ENCODE assay signal across 18 cellular contexts in the genomic region with DNA sequence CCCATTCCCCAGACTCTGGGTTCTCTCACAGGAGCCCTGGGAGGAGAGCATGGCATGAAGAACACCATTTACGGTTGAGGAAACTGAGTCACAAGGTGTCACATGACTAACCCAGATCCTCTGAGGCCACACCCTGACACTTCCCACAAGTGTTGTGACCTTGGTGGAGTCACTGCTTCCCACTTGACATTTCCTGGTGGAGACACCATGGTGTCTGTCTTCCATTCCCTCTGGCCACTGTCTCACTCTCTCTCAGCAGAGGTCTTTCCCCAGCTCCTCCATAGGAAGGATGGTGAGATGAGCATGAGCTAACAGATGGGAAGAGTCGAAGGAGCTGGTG.
DNase-seq lines count a peak whose midpoint lies in the region; ATAC-seq and TF ChIP-seq lines count a peak whose summit lies in the region.
"Had no signal": no experiment of that assay in that cellular context is flagged by ENCODE, and none has a peak within 500 bp of the region (broad histone marks: within the 10 kb centered on the region; RNA-seq: fewer than 3 reads in every experiment).

No MANE protein-coding gene starts in this region.

- H3K27me3 Mint-ChIP-seq in activated naive CD8-positive, alpha-beta T cell treated with anti-CD3 and anti-CD28 coated beads, Interleukin-2, amount 50 U/mL, for 24 hours = peaks cover 3% of the 10 kb centered on the region
- peaks cover 4% of the 10 kb centered on the region for H3K27me3 Mint-ChIP-seq in activated naive CD8-positive, alpha-beta T cell treated with anti-CD3 and anti-CD28 coated beads for 36 hours
- H3K27me3 Mint-ChIP-seq: CD4-positive, alpha-beta memory T cell had no signal

- H3K36me3 Mint-ChIP-seq in activated naive CD8-positive, alpha-beta T cell treated with anti-CD3 and anti-CD28 coated beads, Interleukin-2, amount 50 U/mL, for 24 hours (ENCODE audit: low read depth) = no peaks in the 10 kb centered on the region
- H3K36me3 Mint-ChIP-seq in activated naive CD8-positive, alpha-beta T cell treated with anti-CD3 and anti-CD28 coated beads for 36 hours = no peaks in the 10 kb centered on the region
- H3K36me3 Mint-ChIP-seq: CD14-positive monocyte had no signal

- no peaks in the 10 kb centered on the region for H3K79me2 ChIP-seq in smooth muscle cell (ENCODE audit: low read depth)

- no peak overlapping the region for H3K23ac ChIP-seq in neuronal stem cell (ENCODE audit: low read depth, low read length, poor library complexity)

- H2BK12ac ChIP-seq in neuronal stem cell (ENCODE audit: low read length) = no peak overlapping the region

- H3K9ac ChIP-seq in neuronal stem cell (ENCODE audit: low read depth, low read length, poor library complexity) (no peak overlapping the region), smooth muscle cell (ENCODE audit: low read depth) (no peak overlapping the region)
- H3K9ac ChIP-seq: BLaER1 had no signal

- H2BK15ac ChIP-seq in neuronal stem cell (ENCODE audit: low read length) = no peak overlapping the region

- H2AFZ ChIP-seq in neuronal stem cell (ENCODE audit: low read length) (no peak overlapping the region), smooth muscle cell (ENCODE audit: low read depth) (no peak overlapping the region)
- H2AFZ ChIP-seq: GM23338 had no signal

- WGBS in neuronal stem cell (ENCODE audit: extremely low coverage in 2 of 2, insufficient read length in 2 of 2, insufficient replicate concordance in 1 of 2), 2 donors = no CpG with 5 or more reads among the region's 2 CpGs
- WGBS in smooth muscle cell (ENCODE audit: low lambda C conversion rate) = 96% methylated on average over 2 of the region's 2 CpGs

- peak overlapping the region; percentile 15 for H3K18ac ChIP-seq in neuronal stem cell (ENCODE audit: low read length)

- no peak overlapping the region for H3K4me3 Mint-ChIP-seq in activated naive CD8-positive, alpha-beta T cell treated with anti-CD3 and anti-CD28 coated beads, Interleukin-2, amount 50 U/mL, for 24 hours
- no peak overlapping the region for H3K4me3 Mint-ChIP-seq in activated naive CD8-positive, alpha-beta T cell treated with anti-CD3 and anti-CD28 coated beads for 36 hours
- H3K4me3 Mint-ChIP-seq: CD4-positive, alpha-beta memory T cell; GM23338 had no signal

- H3K9me3 ChIP-seq in neuronal stem cell (replicated peaks in 1 of 2; ENCODE audit: control insufficient read depth in 2 of 2, insufficient read depth in 1 of 2, low read depth in 1 of 2, low read length in 2 of 2) (no peaks in the 10 kb centered on the region), smooth muscle cell (replicated peaks; ENCODE audit: low read depth) (no peaks in the 10 kb centered on the region)
- H3K9me3 ChIP-seq: BLaER1 had no signal

- H3K4me3 ChIP-seq in neuronal stem cell (ENCODE audit: low read length in 2 of 2) (no peak overlapping the region), smooth muscle cell (no peak overlapping the region)
- H3K4me3 ChIP-seq: BLaER1, GM23338 had no signal

- H4K20me1 ChIP-seq in smooth muscle cell (ENCODE audit: low read depth) = no peaks in the 10 kb centered on the region
- H4K20me1 ChIP-seq: BLaER1 had no signal

- ATAC-seq in activated naive CD8-positive, alpha-beta T cell treated with anti-CD3 and anti-CD28 coated beads, Interleukin-2, amount 50 U/mL, for 24 hours = no peak
- ATAC-seq: GM23338 had no signal

- H3K4me1 Mint-ChIP-seq in activated naive CD8-positive, alpha-beta T cell treated with anti-CD3 and anti-CD28 coated beads, Interleukin-2, amount 50 U/mL, for 24 hours = peaks cover 6% of the 10 kb centered on the region
- peaks cover 3% of the 10 kb centered on the region for H3K4me1 Mint-ChIP-seq in activated naive CD8-positive, alpha-beta T cell treated with anti-CD3 and anti-CD28 coated beads for 36 hours

- peaks cover 0 to 10% (median 0%) of the 10 kb centered on the region in 3 experiments for H3K27me3 ChIP-seq in neuronal stem cell (ENCODE audit: control insufficient read depth in 3 of 3, insufficient read depth in 3 of 3, low read depth in 1 of 3, low read length in 3 of 3)
- no peaks in the 10 kb centered on the region for H3K27me3 ChIP-seq in smooth muscle cell (ENCODE audit: low read depth)
- H3K27me3 ChIP-seq: BLaER1 had no signal

- no peak overlapping the region for H3K14ac ChIP-seq in neuronal stem cell (ENCODE audit: low read length)

- H3K9me3 Mint-ChIP-seq in activated naive CD8-positive, alpha-beta T cell treated with anti-CD3 and anti-CD28 coated beads, Interleukin-2, amount 50 U/mL, for 24 hours = peaks cover 5% of the 10 kb centered on the region
- H3K9me3 Mint-ChIP-seq in activated naive CD8-positive, alpha-beta T cell treated with anti-CD3 and anti-CD28 coated beads for 36 hours = no peaks in the 10 kb centered on the region
- H3K9me3 Mint-ChIP-seq: GM23338 had no signal

- H3F3A ChIP-seq in smooth muscle cell (ENCODE audit: low read depth) = no peaks in the 10 kb centered on the region

- H4K91ac ChIP-seq in neuronal stem cell (ENCODE audit: low read depth, low read length, poor library complexity) = no peak overlapping the region

- H2BK5ac ChIP-seq in neuronal stem cell (ENCODE audit: low read length) = no peak overlapping the region

- H3K36me3 ChIP-seq in neuronal stem cell (replicated peaks in 1 of 2; ENCODE audit: control insufficient read depth in 2 of 2, insufficient read depth in 2 of 2, low read length in 2 of 2) = no peaks in the 10 kb centered on the region
- no peaks in the 10 kb centered on the region for H3K36me3 ChIP-seq in smooth muscle cell (ENCODE audit: low read depth)
- H3K36me3 ChIP-seq: BLaER1 had no signal

- H2AK5ac ChIP-seq in neuronal stem cell (ENCODE audit: low read depth, low read length) = no peak overlapping the region

- no peak overlapping the region for H4K8ac ChIP-seq in neuronal stem cell (ENCODE audit: low read depth, low read length)

- H3K27ac ChIP-seq in cingulate gyrus (ENCODE audit: low read depth, low read length) (peak overlapping the region; percentile 42), neuronal stem cell (replicated peaks; ENCODE audit: low read length) (no peak overlapping the region), smooth muscle cell (ENCODE audit: low read depth) (no peak overlapping the region)
- H3K27ac ChIP-seq: BLaER1, HL-60 had no signal

- no peak for DNase-seq in activated naive CD8-positive, alpha-beta T cell treated with anti-CD3 and anti-CD28 coated beads, Interleukin-2, amount 50 U/mL, for 24 hours
- no peak for DNase-seq in activated naive CD8-positive, alpha-beta T cell treated with anti-CD3 and anti-CD28 coated beads for 36 hours
- DNase-seq in neuronal stem cell (ENCODE audit: low spot score) = no peak
- no peak for DNase-seq in smooth muscle cell (lab: John Stamatoyannopoulos, UW; ENCODE audit: unreplicated experiment)
- DNase-seq in DMS53 treated with DMSO at 0.1 percent for 48 hours (lab: John Stamatoyannopoulos, UW; ENCODE audit: unreplicated experiment) = no peak
- no peak for DNase-seq in RKO (ENCODE audit: low spot score)
- DNase-seq in NCI-H446 (lab: John Stamatoyannopoulos, UW) = no peak
- DNase-seq: 8988T; CD4-positive, alpha-beta memory T cell; DMS153; DMS79 treated with DMSO at 0.1 percent for 48 hours; GF-D8; HCEC 1CT had no signal

- peak overlapping the region; percentile 27 for H3K27ac Mint-ChIP-seq in activated naive CD8-positive, alpha-beta T cell treated with anti-CD3 and anti-CD28 coated beads, Interleukin-2, amount 50 U/mL, for 24 hours
- H3K27ac Mint-ChIP-seq in activated naive CD8-positive, alpha-beta T cell treated with anti-CD3 and anti-CD28 coated beads for 36 hours = no peak overlapping the region
- H3K27ac Mint-ChIP-seq: CD14-positive monocyte, GM23338 had no signal

- H3K4ac ChIP-seq in neuronal stem cell (ENCODE audit: low read length) = no peak overlapping the region

- H3K4me1 ChIP-seq in neuronal stem cell (ENCODE audit: control insufficient read depth in 2 of 2, insufficient read depth in 1 of 2, low read depth in 1 of 2, low read length in 2 of 2) = peaks cover 11 to 23% of the 10 kb centered on the region in 2 donors
- peaks cover 13% of the 10 kb centered on the region for H3K4me1 ChIP-seq in smooth muscle cell (ENCODE audit: low read depth)

- TF ChIP-seq CTCF in smooth muscle cell (IDR thresholded peaks at IDR 0.05; ENCODE audit: borderline replicate concordance, insufficient read depth, poor library complexity, severe bottlenecking) = no peak

- H2BK120ac ChIP-seq in neuronal stem cell (ENCODE audit: low read depth, low read length) = no peak overlapping the region

- H3K79me1 ChIP-seq in neuronal stem cell (ENCODE audit: low read depth, low read length) = no peaks in the 10 kb centered on the region

- H3K4me2 ChIP-seq in neuronal stem cell (ENCODE audit: insufficient read depth, low read length, poor library complexity, severe bottlenecking) (no peak overlapping the region), smooth muscle cell (no peak overlapping the region)
- H3K4me2 ChIP-seq: BLaER1, GM23338 had no signal
